Comparison of ENCODE assay signal across 7 cellular contexts in the genomic region with DNA sequence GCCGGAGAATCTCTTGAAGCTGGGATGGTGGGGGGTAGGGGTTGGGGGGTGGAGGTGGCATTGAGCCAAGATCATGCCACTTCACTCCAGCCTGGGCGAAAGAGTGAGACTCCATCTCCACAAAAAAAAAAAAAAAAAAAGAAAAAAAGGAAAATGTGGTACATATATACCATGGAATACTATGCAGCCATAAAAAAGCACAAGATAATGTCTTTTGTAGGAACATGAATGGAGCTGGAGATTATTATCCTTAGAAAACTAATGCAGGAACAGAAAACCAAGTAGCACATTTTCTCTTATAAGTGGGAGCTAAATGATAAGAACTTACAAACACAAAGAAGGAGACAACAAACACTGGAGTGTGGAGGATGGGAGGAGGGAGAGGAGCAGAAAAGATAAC.
"Had no signal": no experiment of that assay in that cellular context is flagged by ENCODE, and none has a peak within 500 bp of the region (broad histone marks: within the 10 kb centered on the region; RNA-seq: fewer than 3 reads in every experiment).

No MANE protein-coding gene starts in this region.

- H3K4me1 Mint-ChIP-seq: IgD-negative memory B cell had no signal

- H3K27ac Mint-ChIP-seq: IgD-negative memory B cell had no signal

- H3K27ac ChIP-seq: HL-60 had no signal

- ATAC-seq: HepG2 had no signal

- H3K27me3 Mint-ChIP-seq: IgD-negative memory B cell had no signal

- DNase-seq: IMR-90, KBM-7, KG1 had no signal

- FAIRE-seq: HepG2, HTR-8/SVneo had no signal
